Comparison of ENCODE assay signal across 1 cellular context in the genomic region with DNA sequence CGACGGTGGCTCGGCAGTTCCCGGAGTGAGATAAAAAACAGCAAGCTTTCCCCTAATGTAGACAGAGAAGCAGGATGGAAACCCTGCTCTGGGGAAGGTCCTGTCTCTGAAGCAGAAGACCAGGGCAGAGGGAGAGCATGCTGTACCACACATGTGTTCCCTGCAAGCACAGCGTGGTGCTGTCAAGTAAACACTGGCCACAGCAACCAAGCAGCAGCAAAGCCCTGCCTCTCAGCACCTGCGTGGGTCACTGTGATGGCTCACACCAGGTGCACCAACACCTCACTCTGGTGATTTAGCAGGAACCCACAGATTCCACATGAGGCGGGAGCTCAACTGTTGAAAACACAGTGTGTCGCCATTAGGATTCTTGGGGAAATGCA.
TF ChIP-seq lines count a peak whose summit lies in the region.

No MANE protein-coding gene starts in this region.

TF ChIP-seq in GM23338, 12 proteins besides CTCF, POLR2A, EP300 and RAD21 (continued from another document):
- TF ChIP-seq, protein P1, sequence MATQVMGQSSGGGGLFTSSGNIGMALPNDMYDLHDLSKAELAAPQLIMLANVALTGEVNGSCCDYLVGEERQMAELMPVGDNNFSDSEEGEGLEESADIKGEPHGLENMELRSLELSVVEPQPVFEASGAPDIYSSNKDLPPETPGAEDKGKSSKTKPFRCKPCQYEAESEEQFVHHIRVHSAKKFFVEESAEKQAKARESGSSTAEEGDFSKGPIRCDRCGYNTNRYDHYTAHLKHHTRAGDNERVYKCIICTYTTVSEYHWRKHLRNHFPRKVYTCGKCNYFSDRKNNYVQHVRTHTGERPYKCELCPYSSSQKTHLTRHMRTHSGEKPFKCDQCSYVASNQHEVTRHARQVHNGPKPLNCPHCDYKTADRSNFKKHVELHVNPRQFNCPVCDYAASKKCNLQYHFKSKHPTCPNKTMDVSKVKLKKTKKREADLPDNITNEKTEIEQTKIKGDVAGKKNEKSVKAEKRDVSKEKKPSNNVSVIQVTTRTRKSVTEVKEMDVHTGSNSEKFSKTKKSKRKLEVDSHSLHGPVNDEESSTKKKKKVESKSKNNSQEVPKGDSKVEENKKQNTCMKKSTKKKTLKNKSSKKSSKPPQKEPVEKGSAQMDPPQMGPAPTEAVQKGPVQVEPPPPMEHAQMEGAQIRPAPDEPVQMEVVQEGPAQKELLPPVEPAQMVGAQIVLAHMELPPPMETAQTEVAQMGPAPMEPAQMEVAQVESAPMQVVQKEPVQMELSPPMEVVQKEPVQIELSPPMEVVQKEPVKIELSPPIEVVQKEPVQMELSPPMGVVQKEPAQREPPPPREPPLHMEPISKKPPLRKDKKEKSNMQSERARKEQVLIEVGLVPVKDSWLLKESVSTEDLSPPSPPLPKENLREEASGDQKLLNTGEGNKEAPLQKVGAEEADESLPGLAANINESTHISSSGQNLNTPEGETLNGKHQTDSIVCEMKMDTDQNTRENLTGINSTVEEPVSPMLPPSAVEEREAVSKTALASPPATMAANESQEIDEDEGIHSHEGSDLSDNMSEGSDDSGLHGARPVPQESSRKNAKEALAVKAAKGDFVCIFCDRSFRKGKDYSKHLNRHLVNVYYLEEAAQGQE (IDR thresholded peaks at IDR 0.05; ENCODE audit: unreplicated experiment) = no peak
- TF ChIP-seq POLR2AphosphoS5 (IDR thresholded peaks at IDR 0.05; ENCODE audit: low read depth) (no peak), CREB1 (CRISPR knock-in tag; IDR thresholded peaks at IDR 0.05; ENCODE audit: low read depth) (no peak)
- TF ChIP-seq, protein P2, sequence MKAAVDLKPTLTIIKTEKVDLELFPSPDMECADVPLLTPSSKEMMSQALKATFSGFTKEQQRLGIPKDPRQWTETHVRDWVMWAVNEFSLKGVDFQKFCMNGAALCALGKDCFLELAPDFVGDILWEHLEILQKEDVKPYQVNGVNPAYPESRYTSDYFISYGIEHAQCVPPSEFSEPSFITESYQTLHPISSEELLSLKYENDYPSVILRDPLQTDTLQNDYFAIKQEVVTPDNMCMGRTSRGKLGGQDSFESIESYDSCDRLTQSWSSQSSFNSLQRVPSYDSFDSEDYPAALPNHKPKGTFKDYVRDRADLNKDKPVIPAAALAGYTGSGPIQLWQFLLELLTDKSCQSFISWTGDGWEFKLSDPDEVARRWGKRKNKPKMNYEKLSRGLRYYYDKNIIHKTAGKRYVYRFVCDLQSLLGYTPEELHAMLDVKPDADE (IDR thresholded peaks at IDR 0.05) = no peak
